Comparison of ENCODE assay signal across 20 cellular contexts in genomic region chr5:74372051-74372450, GRCh38.
A peak's percentile ranks its signal among the peaks of the same experiment; 100 is the strongest.
DNase-seq lines count a peak whose midpoint lies in the region; ATAC-seq and TF ChIP-seq lines count a peak whose summit lies in the region.
"Had no signal": no experiment of that assay in that cellular context is flagged by ENCODE, and none has a peak within 500 bp of the region (broad histone marks: within the 10 kb centered on the region; RNA-seq: fewer than 3 reads in every experiment).

No MANE protein-coding gene starts in this region.

- peak overlapping the region; percentile 62 for H2BK12ac ChIP-seq in trophoblast cell (ENCODE audit: low read length)

- H3K4me1 ChIP-seq in trophoblast cell (ENCODE audit: control insufficient read depth in 1 of 2, insufficient read depth in 2 of 2, low read length in 2 of 2) = peaks cover 7 to 28% of the 10 kb centered on the region in 2 experiments
- no peaks in the 10 kb centered on the region for H3K4me1 ChIP-seq in smooth muscle cell (ENCODE audit: low read depth)
- H3K4me1 ChIP-seq: A549, HAP-1 had no signal

- no peak overlapping the region for H3K4ac ChIP-seq in trophoblast cell (ENCODE audit: low read depth, low read length)

- WGBS in trophoblast cell (ENCODE audit: extremely low coverage, insufficient coverage, insufficient read length) = no CpG with 5 or more reads among the region's 3 CpGs
- 100% methylated on average over 3 of the region's 3 CpGs for WGBS in smooth muscle cell (ENCODE audit: low lambda C conversion rate)

- H3K79me1 ChIP-seq in trophoblast cell (ENCODE audit: low read length) = peaks cover 20% of the 10 kb centered on the region

- no peak overlapping the region for H4K8ac ChIP-seq in trophoblast cell (ENCODE audit: low read depth, low read length)

- peak overlapping the region; percentile 53 for H2BK120ac ChIP-seq in trophoblast cell (ENCODE audit: insufficient read depth, low read length, poor library complexity)

- peak; percentile 11 for DNase-seq in NCI-H146 (lab: John Stamatoyannopoulos, UW)
- no peak for DNase-seq in NCI-H146 treated with DMSO at 0.1 percent for 48 hours (lab: John Stamatoyannopoulos, UW; ENCODE audit: unreplicated experiment)
- peak; percentile 3 for DNase-seq in ecto neural progenitor cell (ENCODE audit: low spot score)
- no peak for DNase-seq in trophoblast cell
- DNase-seq in smooth muscle cell (lab: John Stamatoyannopoulos, UW; ENCODE audit: unreplicated experiment) = no peak
- no peak for DNase-seq in Ammon's horn (ENCODE audit: low spot score)
- DNase-seq in sciatic nerve (ENCODE audit: low spot score) = no peak
- no peak for DNase-seq in amygdala (lab: John Stamatoyannopoulos, UW)
- DNase-seq: 8988T; ACHN; AML-193; C1 segment of cervical spinal cord; Caco-2; CD4-positive, alpha-beta memory T cell; DMS153; GF-D8; GOT3; HFFc6 had no signal

- no peak overlapping the region for H3K4me2 ChIP-seq in trophoblast cell (ENCODE audit: low read length)
- H3K4me2 ChIP-seq in smooth muscle cell = no peak overlapping the region
- H3K4me2 ChIP-seq: A549 had no signal

- no peak overlapping the region for H2BK5ac ChIP-seq in trophoblast cell (ENCODE audit: low read depth, low read length, poor library complexity)

- H3F3A ChIP-seq in smooth muscle cell (ENCODE audit: low read depth) = peaks cover 8% of the 10 kb centered on the region

- H3K27me3 ChIP-seq in trophoblast cell (ENCODE audit: insufficient read depth, low read length) (no peaks in the 10 kb centered on the region), smooth muscle cell (ENCODE audit: low read depth) (no peaks in the 10 kb centered on the region)

- no peak overlapping the region for H4K12ac ChIP-seq in trophoblast cell (ENCODE audit: low read depth, low read length)

- no peak overlapping the region for H3K9ac ChIP-seq in trophoblast cell (ENCODE audit: low read length)
- no peak overlapping the region for H3K9ac ChIP-seq in smooth muscle cell (ENCODE audit: low read depth)

- TF ChIP-seq CTCF in smooth muscle cell (IDR thresholded peaks at IDR 0.05; ENCODE audit: borderline replicate concordance, insufficient read depth, poor library complexity, severe bottlenecking) = no peak

- H3K4me3 ChIP-seq in trophoblast cell (ENCODE audit: low read depth, low read length) (no peak overlapping the region), smooth muscle cell (no peak overlapping the region)
- H3K4me3 ChIP-seq: A549, HAP-1 had no signal

- H4K20me1 ChIP-seq in smooth muscle cell (ENCODE audit: low read depth) = no peaks in the 10 kb centered on the region

- H3K79me2 ChIP-seq in trophoblast cell (ENCODE audit: control insufficient read depth, insufficient read depth, low read length, poor library complexity) (no peaks in the 10 kb centered on the region), smooth muscle cell (ENCODE audit: low read depth) (no peaks in the 10 kb centered on the region)

- no peak overlapping the region for H4K91ac ChIP-seq in trophoblast cell (ENCODE audit: low read depth, low read length)

- no peak for ATAC-seq in sciatic nerve
- ATAC-seq: A549 had no signal

- no peak overlapping the region for H3K18ac ChIP-seq in trophoblast cell (ENCODE audit: low read length)

- H3K14ac ChIP-seq in trophoblast cell (ENCODE audit: low read length) = no peak overlapping the region

- H3K9me3 ChIP-seq in trophoblast cell (ENCODE audit: insufficient read depth, low read depth, low read length) = no peaks in the 10 kb centered on the region
- H3K9me3 ChIP-seq in smooth muscle cell (replicated peaks; ENCODE audit: low read depth) = no peaks in the 10 kb centered on the region
- H3K9me3 ChIP-seq: A549, HAP-1 had no signal

- H2AK5ac ChIP-seq in trophoblast cell (ENCODE audit: low read length) = no peak overlapping the region

- H3K27ac ChIP-seq in trophoblast cell (ENCODE audit: low read depth, low read length) = no peak overlapping the region
- H3K27ac ChIP-seq in smooth muscle cell (ENCODE audit: low read depth) = peak overlapping the region; percentile 29
- H3K27ac ChIP-seq: A549 had no signal

- H3K36me3 ChIP-seq in trophoblast cell (ENCODE audit: control insufficient read depth in 1 of 2, insufficient read depth in 2 of 2, low read length in 2 of 2) = no peaks in the 10 kb centered on the region
- no peaks in the 10 kb centered on the region for H3K36me3 ChIP-seq in smooth muscle cell (ENCODE audit: low read depth)
- H3K36me3 ChIP-seq: HAP-1 had no signal

- no peak overlapping the region for H3K23ac ChIP-seq in trophoblast cell (ENCODE audit: low read length)

- H2AFZ ChIP-seq in trophoblast cell (ENCODE audit: insufficient read depth, low read length, poor library complexity) = no peak overlapping the region
- no peak overlapping the region for H2AFZ ChIP-seq in smooth muscle cell (ENCODE audit: low read depth)

- intact Hi-C loops in sciatic nerve (cut with DNase I) = no loop called here

Comparison
In these comparisons a context has a peak if more than half of its experiments do, and no peak if none do; other contexts are left out.
1. DNase-seq: peak in NCI-H146 (single experiment) and ecto neural progenitor cell (single experiment); none in NCI-H146 treated with DMSO at 0.1 percent for 48 hours (single experiment), trophoblast cell (0 of 2), smooth muscle cell (single experiment), Ammon's horn (single experiment), sciatic nerve (single experiment) and amygdala (0 of 56).